Comparison of ENCODE assay signal across 7 cellular contexts in the genomic region with DNA sequence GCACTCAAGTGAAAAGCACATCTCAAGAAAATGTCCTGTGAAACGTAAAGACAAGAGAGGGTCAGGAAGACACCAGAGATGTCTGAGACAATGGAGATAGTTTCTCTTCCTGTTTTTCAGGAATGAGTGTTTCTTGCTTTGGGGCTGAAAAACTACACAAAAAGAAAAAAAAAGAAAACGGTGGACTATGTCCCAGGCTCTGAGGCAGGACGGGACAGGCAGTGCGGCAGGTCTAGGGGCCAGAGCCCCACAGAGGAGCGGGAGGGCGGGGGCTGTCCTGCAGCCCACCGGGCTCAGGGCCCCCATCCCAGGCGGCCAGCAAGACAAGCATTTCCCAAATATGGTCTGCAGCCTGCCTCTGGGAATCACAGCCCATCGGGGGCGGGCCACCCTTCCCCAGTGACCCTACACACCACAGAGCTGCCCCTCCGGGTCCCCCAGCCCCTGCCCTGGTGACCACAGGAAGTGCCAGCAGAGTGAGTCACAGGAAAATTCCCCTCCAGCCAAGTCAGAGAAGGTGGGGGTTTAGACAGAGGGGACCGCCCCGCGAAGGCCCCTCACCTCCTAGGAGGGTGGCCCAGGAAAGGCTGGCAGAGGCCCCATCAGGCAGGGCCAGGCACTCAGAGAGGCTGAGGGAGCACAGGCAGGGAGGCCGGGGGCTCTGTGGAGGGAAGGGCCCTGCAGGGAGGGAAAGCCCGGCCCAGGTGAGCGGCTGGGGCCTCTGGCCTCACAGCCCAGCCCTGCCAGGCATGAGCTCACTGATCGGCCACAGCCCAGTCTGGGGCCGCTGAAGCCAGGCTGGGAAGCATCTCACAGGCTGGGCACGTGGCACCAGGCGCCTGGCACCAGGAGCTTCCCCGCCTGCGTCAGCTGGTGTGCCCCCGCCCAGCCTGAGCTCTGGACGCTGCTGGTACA. TPM values are rescaled to one million over a fixed set of nuclear protein-coding genes. Genes with fewer than 3 reads are reported as not detected.
A peak's percentile ranks its signal among the peaks of the same experiment; 100 is the strongest.
DNase-seq lines count a peak whose midpoint lies in the region; ATAC-seq and TF ChIP-seq lines count a peak whose summit lies in the region.

No MANE protein-coding gene starts in this region.

- H3K36me3 Mint-ChIP-seq in activated T-cell treated with anti-CD3 and anti-CD28 coated beads, Interleukin-2, amount 50 U/mL, for 4 hours (ENCODE audit: insufficient read depth) = no peaks in the 10 kb centered on the region

- H3K9me3 ChIP-seq in OCI-LY3 (ENCODE audit: insufficient read depth, low read length) = no peaks in the 10 kb centered on the region
- H3K9me3 ChIP-seq in vagina = no peaks in the 10 kb centered on the region

- H3K4me3 Mint-ChIP-seq in activated T-cell treated with anti-CD3 and anti-CD28 coated beads, Interleukin-2, amount 50 U/mL, for 4 hours = no peak overlapping the region

- no peak for TF ChIP-seq POLR2A in vagina (IDR thresholded peaks at IDR 0.05)

- TF ChIP-seq CTCF in OCI-LY3 (IDR thresholded peaks at IDR 0.05; ENCODE audit: low read depth, low read length) = no peak
- TF ChIP-seq CTCF in vagina (IDR thresholded peaks at IDR 0.05) = no peak

- H3K4me3 ChIP-seq in OCI-LY3 (ENCODE audit: low read length) (no peak overlapping the region), vagina (peak overlapping the region in 1 of 2 donors; percentile 26)

- H3K4me1 Mint-ChIP-seq in activated T-cell treated with anti-CD3 and anti-CD28 coated beads, Interleukin-2, amount 50 U/mL, for 4 hours (ENCODE audit: low read depth) = no peaks in the 10 kb centered on the region

- H3K36me3 ChIP-seq in OCI-LY3 (replicated peaks; ENCODE audit: low read depth, low read length) = no peaks in the 10 kb centered on the region
- H3K36me3 ChIP-seq in vagina = peaks cover 0 to 16% of the 10 kb centered on the region in 2 donors

- H3K4me2 ChIP-seq in OCI-LY3 (ENCODE audit: low read length) = peak overlapping the region; percentile 1; the same call in 1 of the 2 replicates

- H3K9ac ChIP-seq in OCI-LY3 (ENCODE audit: low read length) = no peak overlapping the region

- peaks cover 34% of the 10 kb centered on the region for H4K20me1 ChIP-seq in OCI-LY3 (ENCODE audit: insufficient read depth, low read length)

- no peak overlapping the region for H2AFZ ChIP-seq in OCI-LY3 (ENCODE audit: low read depth, low read length)

- peaks cover 8% of the 10 kb centered on the region for H3K27me3 ChIP-seq in OCI-LY3 (ENCODE audit: low read depth, low read length)
- H3K27me3 ChIP-seq in vagina = no peaks in the 10 kb centered on the region

- no peaks in the 10 kb centered on the region for H3K9me3 Mint-ChIP-seq in activated T-cell treated with anti-CD3 and anti-CD28 coated beads, Interleukin-2, amount 50 U/mL, for 4 hours

- peaks cover 14% of the 10 kb centered on the region for H3K4me1 ChIP-seq in OCI-LY3 (ENCODE audit: low read length)
- H3K4me1 ChIP-seq in vagina = peaks cover 75% of the 10 kb centered on the region

- intact Hi-C loops in vagina (cut with DNase I) = no loop called here

- peak; percentile 52 for ATAC-seq in GM21786 (IDR thresholded peaks at IDR 0.05; ENCODE audit: unreplicated experiment)
- no peak for ATAC-seq in activated T-cell treated with anti-CD3 and anti-CD28 coated beads, Interleukin-2, amount 50 U/mL, for 4 hours

- H3K27ac ChIP-seq in OCI-LY3 (ENCODE audit: low read length) (no peak overlapping the region), epithelial cell of prostate (peak overlapping the region; percentile 87), vagina (peak overlapping the region; percentile 88)

- no peak for DNase-seq in epithelial cell of prostate (ENCODE audit: low read depth, low spot score)
- DNase-seq in midbrain (lab: John Stamatoyannopoulos, UW) = peak; percentile 96
- no peak for DNase-seq in vagina (ENCODE audit: extremely low spot score in 2 of 2)
- no peak for DNase-seq in activated T-cell treated with anti-CD3 and anti-CD28 coated beads, Interleukin-2, amount 50 U/mL, for 4 hours
- DNase-seq in stimulated activated CD4-positive, alpha-beta T cell treated with anti-CD3 and anti-CD28 coated beads, Interleukin-2, amount 100 ng/mL, for 24 hours = no peak

- no peaks in the 10 kb centered on the region for H3K79me2 ChIP-seq in OCI-LY3 (ENCODE audit: low read length)

- H3K27me3 Mint-ChIP-seq in activated T-cell treated with anti-CD3 and anti-CD28 coated beads, Interleukin-2, amount 50 U/mL, for 4 hours (ENCODE audit: low read depth) = peaks cover 14% of the 10 kb centered on the region

RNA-seq across cellular contexts. Expression of a gene that starts 6.3 kb away (rescaled TPM):
- 39.5 TPM for total RNA-seq in vagina
- total RNA-seq in activated T-cell treated with anti-CD3 and anti-CD28 coated beads, Interleukin-2, amount 50 U/mL, for 4 hours = 1 to 10 TPM; 1.5 to 4.3 (median 2.9) TPM

RNA-seq across cellular contexts. Expression of a gene that starts 26.3 kb away (rescaled TPM):
- not detected for total RNA-seq in vagina
- total RNA-seq in activated T-cell treated with anti-CD3 and anti-CD28 coated beads, Interleukin-2, amount 50 U/mL, for 4 hours = 1 to 10 TPM; 2.2 to 5.5 (median 3.4) TPM

RNA-seq across cellular contexts. Expression of a gene that starts 38.1 kb away (rescaled TPM):
- total RNA-seq in vagina = not detected
- 10 to 100 TPM in 1 of 3 donors, 1 to 10 TPM in 2; 5.5 to 10.3 (median 6.7) TPM for total RNA-seq in activated T-cell treated with anti-CD3 and anti-CD28 coated beads, Interleukin-2, amount 50 U/mL, for 4 hours
